ENCODE assay signal across 11 cellular contexts in genomic region chr2:46461716-46462171, GRCh38. TPM values are rescaled to one million over a fixed set of nuclear protein-coding genes. Genes with fewer than 3 reads are reported as not detected.
A peak's percentile ranks its signal among the peaks of the same experiment; 100 is the strongest.
DNase-seq lines count a peak whose midpoint lies in the region; ATAC-seq and TF ChIP-seq lines count a peak whose summit lies in the region.
"Had no signal": no experiment of that assay in that cellular context is flagged by ENCODE, and none has a peak within 500 bp of the region (broad histone marks: within the 10 kb centered on the region; RNA-seq: fewer than 3 reads in every experiment).

No MANE protein-coding gene starts in this region.

- H3K4me3 ChIP-seq in DOHH2 (ENCODE audit: low read length) (peak overlapping the region; percentile 60), HCT116 (replicated peaks in 1 of 2; ENCODE audit: low read depth in 1 of 2, low read length in 2 of 2) (no peak overlapping the region), OCI-LY3 (ENCODE audit: low read length) (peak overlapping the region; percentile 58), left lung (no peak overlapping the region), transverse colon (no peak overlapping the region)

- no peaks in the 10 kb centered on the region for H4K20me1 ChIP-seq in DOHH2 (ENCODE audit: control insufficient read depth, insufficient read depth, low read depth, low read length)
- no peaks in the 10 kb centered on the region for H4K20me1 ChIP-seq in HCT116 (ENCODE audit: insufficient read depth)
- H4K20me1 ChIP-seq in OCI-LY3 (ENCODE audit: insufficient read depth, low read length), result no peaks in the 10 kb centered on the region

- H3K9ac ChIP-seq in HCT116 (ENCODE audit: low read length), result no peak overlapping the region
- peak overlapping the region; percentile 47 for H3K9ac ChIP-seq in OCI-LY3 (ENCODE audit: low read length)

- peaks cover 19% of the 10 kb centered on the region for H3K4me1 ChIP-seq in DOHH2 (ENCODE audit: control insufficient read depth, low read length)
- H3K4me1 ChIP-seq in HCT116 (ENCODE audit: control insufficient read depth in 1 of 2, insufficient read depth in 2 of 2, low read length in 2 of 2), result no peaks in the 10 kb centered on the region
- peaks cover 36% of the 10 kb centered on the region for H3K4me1 ChIP-seq in OCI-LY3 (ENCODE audit: low read length)
- H3K4me1 ChIP-seq in left lung, result peaks cover 25 to 49% of the 10 kb centered on the region in 2 donors
- H3K4me1 ChIP-seq in transverse colon, result peaks cover 0 to 12% (median 7%) of the 10 kb centered on the region in 4 donors

- H3K27ac ChIP-seq in DOHH2 (ENCODE audit: low read depth, low read length) (peak overlapping the region; percentile 63), HCT116 (ENCODE audit: low read depth, low read length) (no peak overlapping the region), OCI-LY3 (ENCODE audit: low read length) (peak overlapping the region; percentile 80), left lung (peak overlapping the region in 1 of 2 donors; percentile 62), transverse colon (peak overlapping the region in 1 of 4 donors; percentile 11)

- peak overlapping the region; percentile 74 for H3K4me2 ChIP-seq in DOHH2 (ENCODE audit: low read length)
- H3K4me2 ChIP-seq in HCT116 (ENCODE audit: low read length), result no peak overlapping the region
- peak overlapping the region; percentile 83 for H3K4me2 ChIP-seq in OCI-LY3 (ENCODE audit: low read length)

- no peak for TF ChIP-seq POLR2A in HCT116 (IDR thresholded peaks at IDR 0.05; ENCODE audit: borderline replicate concordance, extremely low read depth, insufficient read depth, insufficient read length)
- TF ChIP-seq POLR2A in transverse colon (IDR thresholded peaks at IDR 0.05), result no peak

- H2AFZ ChIP-seq in HCT116 (ENCODE audit: low read depth, low read length, poor library complexity, severe bottlenecking) (no peak overlapping the region), OCI-LY3 (ENCODE audit: low read depth, low read length) (peak overlapping the region; percentile 5; the same call in 1 of the 2 replicates)

- 0 out of 2 replicates have a peak, but pooled peaks cover 4% of the 10 kb centered on the region for H3F3A ChIP-seq in DOHH2 (ENCODE audit: control insufficient read depth, insufficient read depth)

- intact Hi-C loops in HCT116 (cut with micrococcal nuclease), result loop anchor here (1.0 to 2.0 kb wide), 5 partner anchors 97 to 817 kb away; no protein-coding TSS in a partner anchor
- intact Hi-C loops in left lung (cut with DNase I), result no loop called here
- intact Hi-C loops in transverse colon (cut with DNase I; ENCODE audit: low total_unique reads), result no loop called here

- 31 to 76% methylated on average over 2 to 7 of the region's 7 CpGs for WGBS in transverse colon (ENCODE audit: low coverage in 1 of 2), 2 donors

- CTCF ChIA-PET in HCT116 (lab: Charles Lee), result interaction anchor here (1.1 kb wide), 1 partner anchor 188 kb away, joined by 3 read pairs; no protein-coding TSS in a partner anchor

- TF ChIP-seq CTCF in DOHH2 (IDR thresholded peaks at IDR 0.05; ENCODE audit: low read depth, low read length, poor library complexity, severe bottlenecking) (peak; percentile 2), HCT116 (IDR thresholded peaks at IDR 0.05 in 2 of 3, conservative IDR thresholded peaks at IDR 0.05 in 1 of 3; ENCODE audit: borderline replicate concordance in 1 of 3, insufficient read depth in 1 of 3, low read depth in 2 of 3, low read length in 2 of 3) (no peak), OCI-LY3 (IDR thresholded peaks at IDR 0.05; ENCODE audit: low read depth, low read length) (no peak; the same call in 1 of the 2 replicates), left lung (IDR thresholded peaks at IDR 0.05) (peak in 1 of 2 donors; percentile 60), transverse colon (IDR thresholded peaks at IDR 0.05) (peak in 1 of 5 experiments; percentile 11)

- RAD21 ChIA-PET in HCT116 (lab: Charles Lee; ENCODE audit: low non-redundant PET in 1 of 2, low total read pairs in 2 of 2, uncharacterized antibody in 2 of 2, unreplicated experiment in 2 of 2), result no interaction called here

- no peaks in the 10 kb centered on the region for H3K79me2 ChIP-seq in DOHH2 (ENCODE audit: control insufficient read depth, low read length)
- no peaks in the 10 kb centered on the region for H3K79me2 ChIP-seq in HCT116 (ENCODE audit: insufficient read depth, low read length)
- no peaks in the 10 kb centered on the region for H3K79me2 ChIP-seq in OCI-LY3 (ENCODE audit: low read length)

- H3K9me2 ChIP-seq in DOHH2 (replicated peaks; ENCODE audit: control insufficient read depth, low read length) (no peaks in the 10 kb centered on the region), HCT116 (ENCODE audit: insufficient read depth) (no peaks in the 10 kb centered on the region)

- no peak for DNase-seq in HCT116 (ENCODE audit: low read depth, low spot score)
- no peak for DNase-seq in left lung
- no peak for DNase-seq in stimulated activated CD4-positive, alpha-beta T cell treated with anti-CD3 and anti-CD28 coated beads, Interleukin-4, amount 100 ng/mL, for 24 hours
- no peak for DNase-seq in NCI-H187 treated with DMSO at 0.1 percent for 48 hours (lab: John Stamatoyannopoulos, UW)
- no peak for DNase-seq in transverse colon

- H3K27me3 ChIP-seq in DOHH2 (ENCODE audit: control insufficient read depth, low read length), result no peaks in the 10 kb centered on the region
- H3K27me3 ChIP-seq in HCT116 (ENCODE audit: insufficient read depth, low read length), result no peaks in the 10 kb centered on the region
- H3K27me3 ChIP-seq in OCI-LY3 (ENCODE audit: low read depth, low read length), result no peaks in the 10 kb centered on the region
- no peaks in the 10 kb centered on the region for H3K27me3 ChIP-seq in left lung
- no peaks in the 10 kb centered on the region for H3K27me3 ChIP-seq in transverse colon

- BruUV-seq in HCT116 (replicated peaks; lab: Mats Ljungman, UMichigan), result no TSS peak

- TF ChIP-seq EP300 in transverse colon (IDR thresholded peaks at IDR 0.05; ENCODE audit: low read depth), result no peak

- peak; percentile 15; the same call in 1 of the 2 replicates for ATAC-seq in HCT116
- peak; percentile 3 for ATAC-seq in left lung
- no peak for ATAC-seq in HG02870 (IDR thresholded peaks at IDR 0.05; ENCODE audit: unreplicated experiment)

- TF ChIP-seq RAD21 in HCT116 (IDR thresholded peaks at IDR 0.05; ENCODE audit: low read depth), result no peak

- POLR2A ChIA-PET in HCT116 (lab: Charles Lee), result no interaction called here

- H3K9me3 ChIP-seq in DOHH2 (ENCODE audit: control insufficient read depth, insufficient read depth, low read length), result no peaks in the 10 kb centered on the region
- H3K9me3 ChIP-seq in HCT116 (ENCODE audit: control insufficient read depth in 1 of 2, insufficient read depth in 1 of 2, low read depth in 1 of 2, low read length in 2 of 2), result no peaks in the 10 kb centered on the region
- H3K9me3 ChIP-seq in OCI-LY3 (ENCODE audit: insufficient read depth, low read length), result no peaks in the 10 kb centered on the region
- no peaks in the 10 kb centered on the region for H3K9me3 ChIP-seq in left lung
- no peaks in the 10 kb centered on the region for H3K9me3 ChIP-seq in transverse colon

- in situ Hi-C loops in transverse colon (cut with MboI; ENCODE audit: low pct_ligation_motif_present in 1 of 4, low pct_unique_long_range_greater_than_20kb in 1 of 4, low sequenced_read_pairs in 3 of 4), result no loop called here

- no peaks in the 10 kb centered on the region for H3K36me3 ChIP-seq in DOHH2 (ENCODE audit: control insufficient read depth, low read length)
- no peaks in the 10 kb centered on the region for H3K36me3 ChIP-seq in HCT116 (ENCODE audit: control insufficient read depth in 1 of 2, insufficient read depth in 2 of 2, low read length in 2 of 2)
- H3K36me3 ChIP-seq in OCI-LY3 (replicated peaks; ENCODE audit: low read depth, low read length), result no peaks in the 10 kb centered on the region
- H3K36me3 ChIP-seq in left lung, result no peaks in the 10 kb centered on the region
- no peaks in the 10 kb centered on the region for H3K36me3 ChIP-seq in transverse colon

TF ChIP-seq in HCT116, 20 proteins besides CTCF, POLR2A, EP300 and RAD21:
- TF ChIP-seq TCF7L2 (IDR thresholded peaks at IDR 0.05; ENCODE audit: borderline replicate concordance, extremely low read depth, insufficient read depth, insufficient read length) (no peak), JUND (IDR thresholded peaks at IDR 0.05) (no peak), EZH2phosphoT487 (IDR thresholded peaks at IDR 0.05; ENCODE audit: borderline replicate concordance) (no peak), EZH2 (IDR thresholded peaks at IDR 0.05) (no peak), FOSL1 (IDR thresholded peaks at IDR 0.05; ENCODE audit: low read depth) (no peak), CBX3 (IDR thresholded peaks at IDR 0.05; ENCODE audit: low read depth) (no peak), CEBPB (IDR thresholded peaks at IDR 0.05; ENCODE audit: low read depth) (no peak), POLR2AphosphoS5 (IDR thresholded peaks at IDR 0.05; ENCODE audit: low read depth, low read length) (no peak), ELF1 (IDR thresholded peaks at IDR 0.05; ENCODE audit: borderline replicate concordance, low read depth) (no peak), MAX (IDR thresholded peaks at IDR 0.05) (no peak), SRF (IDR thresholded peaks at IDR 0.05; ENCODE audit: low read depth) (no peak), ZFX (IDR thresholded peaks at IDR 0.05) (no peak), ATF3 (IDR thresholded peaks at IDR 0.05) (no peak), YY1 (IDR thresholded peaks at IDR 0.05; ENCODE audit: extremely low read depth, insufficient replicate concordance, low read depth, low read length) (no peak), ZNF274 (IDR thresholded peaks at IDR 0.05; ENCODE audit: low read depth, low read length) (no peak)

RNA-seq across cellular contexts. Expression of gene TMEM247, which starts 17.6 kb away (rescaled TPM):
- total RNA-seq in HCT116 (2021; ENCODE audit: unreplicated experiment), result not detected
- not detected in 2 replicates for polyA plus RNA-seq in HCT116 (2012)
- total RNA-seq in left lung, result not detected
- not detected for total RNA-seq in transverse colon
- total RNA-seq: M059J, pulmonary artery endothelial cell had no signal
- polyA plus RNA-seq: thymus had no signal

Comparison
In these comparisons a context has a peak if more than half of its experiments do, and no peak if none do; other contexts are left out.
1. H3K4me3 ChIP-seq: peak in DOHH2 (single experiment) and OCI-LY3 (single experiment); none in HCT116 (0 of 2), left lung (0 of 2) and transverse colon (0 of 4).